Comparison of ENCODE assay signal across 18 cellular contexts in genomic region chr3:122690096-122690495, GRCh38.
"Had no signal": no experiment of that assay in that cellular context is flagged by ENCODE, and none has a peak within 500 bp of the region (broad histone marks: within the 10 kb centered on the region; RNA-seq: fewer than 3 reads in every experiment).

No MANE protein-coding gene starts in this region.

- H3K9me3 ChIP-seq: breast epithelium, left ventricle myocardium inferior, neutrophil, sigmoid colon, SJSA1, thyroid gland had no signal

- H3K4me1 ChIP-seq: breast epithelium, parathyroid adenoma, SJSA1, thyroid gland had no signal

- H3K27ac ChIP-seq: breast epithelium, dorsolateral prefrontal cortex, left ventricle myocardium inferior, neutrophil, parathyroid adenoma, SJSA1, thyroid gland had no signal

- H3K27me3 ChIP-seq: breast epithelium, dorsolateral prefrontal cortex, neutrophil, sigmoid colon, SJSA1, thyroid gland had no signal

- H3K4me3 ChIP-seq: breast epithelium, dorsolateral prefrontal cortex, left ventricle myocardium inferior, sigmoid colon, SJSA1, thyroid gland had no signal

- H3K27me3 Mint-ChIP-seq: activated naive CD4-positive, alpha-beta T cell treated with anti-CD3 and anti-CD28 coated beads, Interleukin-2, amount 50 U/mL, for 24 hours; T-cell had no signal

- H3K4me3 Mint-ChIP-seq: activated naive CD4-positive, alpha-beta T cell treated with anti-CD3 and anti-CD28 coated beads, Interleukin-2, amount 50 U/mL, for 24 hours; natural killer cell; T-cell had no signal

- ATAC-seq: activated CD4-positive, CD25-positive, alpha-beta regulatory T cell treated with anti-CD3 and anti-CD28 coated beads, Interleukin-2, amount 50 U/mL, for 24 hours; natural killer cell; T-cell had no signal

- DNase-seq: activated CD8-positive, alpha-beta memory T cell treated with anti-CD3 and anti-CD28 coated beads for 24 hours; aorta; dorsolateral prefrontal cortex; hypothalamus; kidney; left ventricle myocardium inferior; natural killer cell; sigmoid colon; stimulated activated CD4-positive, alpha-beta T cell treated with anti-CD3 and anti-CD28 coated beads, Interleukin-1b, Interleukin-23, amount 100 ng/mL, for 48 hours; T-cell; T-helper 9 cell; thyroid gland had no signal

- H3K9me3 Mint-ChIP-seq: activated naive CD4-positive, alpha-beta T cell treated with anti-CD3 and anti-CD28 coated beads, Interleukin-2, amount 50 U/mL, for 24 hours; natural killer cell; T-cell had no signal
